In the genomic region with DNA sequence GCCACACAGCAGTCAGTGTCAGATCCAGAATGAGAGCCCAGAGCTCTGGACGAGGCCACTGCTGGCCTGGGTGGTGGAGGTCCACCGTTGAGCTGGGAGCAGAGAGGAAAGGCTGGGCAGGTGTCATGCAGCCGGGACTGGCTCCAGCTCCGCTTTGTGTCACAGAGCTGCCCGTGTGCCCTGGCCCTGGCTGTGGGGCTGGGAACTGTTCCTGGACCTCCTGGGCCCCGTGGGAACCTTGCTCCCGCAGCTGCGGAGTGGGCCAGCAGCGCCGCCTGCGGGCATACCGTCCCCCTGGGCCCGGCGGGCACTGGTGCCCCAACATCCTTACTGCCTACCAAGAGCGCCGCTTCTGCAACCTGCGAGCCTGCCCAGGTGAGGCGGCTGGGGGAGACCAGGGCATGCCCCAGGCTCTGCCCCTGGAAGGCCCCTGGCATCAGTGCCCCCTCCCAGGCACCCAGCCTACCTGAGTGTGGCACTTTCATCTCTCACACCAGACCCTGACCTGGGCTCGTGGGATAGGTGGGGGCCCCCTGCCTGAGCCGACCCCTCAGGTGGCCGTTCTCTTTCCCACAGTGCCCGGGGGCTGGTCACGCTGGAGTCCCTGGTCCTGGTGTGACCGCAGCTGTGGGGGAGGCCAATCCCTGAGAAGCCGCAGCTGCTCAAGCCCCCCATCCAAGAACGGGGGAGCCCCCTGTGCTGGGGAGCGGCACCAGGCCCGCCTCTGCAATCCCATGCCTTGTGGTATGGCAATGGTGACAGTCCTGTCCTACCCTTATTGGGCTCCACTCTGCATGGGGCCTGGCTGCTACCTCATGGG, we compare ENCODE assay signal across 22 cellular contexts.
"Had no signal": no experiment of that assay in that cellular context is flagged by ENCODE, and none has a peak within 500 bp of the region (broad histone marks: within the 10 kb centered on the region; RNA-seq: fewer than 3 reads in every experiment).

No MANE protein-coding gene starts in this region.

- ATAC-seq: activated T-cell treated with anti-CD3 and anti-CD28 coated beads, Interleukin-2, amount 50 U/mL, for 72 hours; foreskin keratinocyte; naive thymus-derived CD4-positive, alpha-beta T cell; T-helper 17 cell had no signal

- H3K27me3 Mint-ChIP-seq: activated CD4-positive, alpha-beta memory T cell treated with anti-CD3 and anti-CD28 coated beads for 36 hours; activated naive CD4-positive, alpha-beta T cell treated with anti-CD3 and anti-CD28 coated beads, Interleukin-2, amount 10 ng/mL, durations not matched to agents 7 days and 5 days; dendritic cell treated with granulocyte-macrophage colony-stimulating factor and Interleukin-4, amounts not matched to agents 40 ng/mL and 50 ng/mL, for 4 days; naive thymus-derived CD4-positive, alpha-beta T cell; progenitor cell of endocrine pancreas; T-helper 17 cell had no signal

- H3K4me3 ChIP-seq: hepatocyte, stomach, suprapubic skin, transverse colon, uterus had no signal

- H3K4me1 ChIP-seq: foreskin keratinocyte, stomach, uterus had no signal

- H3K9me3 ChIP-seq: stomach, suprapubic skin, transverse colon, uterus had no signal

- H3K36me3 Mint-ChIP-seq: activated CD4-positive, alpha-beta memory T cell treated with anti-CD3 and anti-CD28 coated beads for 36 hours; activated naive CD4-positive, alpha-beta T cell treated with anti-CD3 and anti-CD28 coated beads, Interleukin-2, amount 10 ng/mL, durations not matched to agents 7 days and 5 days; immature natural killer cell; naive thymus-derived CD4-positive, alpha-beta T cell had no signal

- H3K4me2 ChIP-seq: hepatocyte had no signal

- H3K4me1 Mint-ChIP-seq: activated naive CD4-positive, alpha-beta T cell treated with anti-CD3 and anti-CD28 coated beads, Interleukin-2, amount 10 ng/mL, durations not matched to agents 7 days and 5 days; immature natural killer cell; neural crest cell; T-helper 17 cell had no signal

- H3K79me2 ChIP-seq: hepatocyte had no signal

- DNase-seq: activated CD4-positive, alpha-beta memory T cell treated with anti-CD3 and anti-CD28 coated beads for 36 hours; activated CD4-positive, alpha-beta T cell treated with anti-CD3 and anti-CD28 coated beads for 48 hours; activated CD4-positive, CD25-positive, alpha-beta regulatory T cell; activated effector memory CD4-positive, alpha-beta T cell treated with Interleukin-2 at 50 U/mL for 16 hours; activated naive CD4-positive, alpha-beta T cell treated with anti-CD3 and anti-CD28 coated beads, Interleukin-2, amount 10 ng/mL, durations not matched to agents 7 days and 5 days; activated T-cell treated with anti-CD3 and anti-CD28 coated beads, Interleukin-2, amount 50 U/mL, for 72 hours; effector CD4-positive, alpha-beta T cell; foreskin keratinocyte; immature natural killer cell; mesendoderm; naive thymus-derived CD4-positive, alpha-beta T cell; stimulated activated CD4-positive, alpha-beta T cell treated with anti-CD3 and anti-CD28 coated beads, Interleukin-1b, Interleukin-23, amount 100 ng/mL, for 48 hours; stomach; SW 1271; transverse colon; uterus had no signal

- H3K36me3 ChIP-seq: stomach, suprapubic skin, transverse colon, uterus had no signal

- H3K27ac ChIP-seq: foreskin keratinocyte, hepatocyte, stomach, suprapubic skin, transverse colon, uterus had no signal

- H3K4me3 Mint-ChIP-seq: activated CD4-positive, alpha-beta memory T cell treated with anti-CD3 and anti-CD28 coated beads for 36 hours; activated naive CD4-positive, alpha-beta T cell treated with anti-CD3 and anti-CD28 coated beads, Interleukin-2, amount 10 ng/mL, durations not matched to agents 7 days and 5 days; activated T-cell treated with anti-CD3 and anti-CD28 coated beads, Interleukin-2, amount 50 U/mL, for 72 hours; dendritic cell treated with granulocyte-macrophage colony-stimulating factor and Interleukin-4, amounts not matched to agents 40 ng/mL and 50 ng/mL, for 4 days; immature natural killer cell; naive thymus-derived CD4-positive, alpha-beta T cell; neural crest cell; T-helper 17 cell had no signal

- H3K27ac Mint-ChIP-seq: activated CD4-positive, alpha-beta memory T cell treated with anti-CD3 and anti-CD28 coated beads for 36 hours; activated naive CD4-positive, alpha-beta T cell treated with anti-CD3 and anti-CD28 coated beads, Interleukin-2, amount 10 ng/mL, durations not matched to agents 7 days and 5 days; activated T-cell treated with anti-CD3 and anti-CD28 coated beads, Interleukin-2, amount 50 U/mL, for 72 hours; dendritic cell treated with granulocyte-macrophage colony-stimulating factor and Interleukin-4, amounts not matched to agents 40 ng/mL and 50 ng/mL, for 4 days; immature natural killer cell; naive thymus-derived CD4-positive, alpha-beta T cell; progenitor cell of endocrine pancreas; T-helper 17 cell had no signal

- H3K9me3 Mint-ChIP-seq: activated CD4-positive, alpha-beta memory T cell treated with anti-CD3 and anti-CD28 coated beads for 36 hours; activated naive CD4-positive, alpha-beta T cell treated with anti-CD3 and anti-CD28 coated beads, Interleukin-2, amount 10 ng/mL, durations not matched to agents 7 days and 5 days; activated T-cell treated with anti-CD3 and anti-CD28 coated beads, Interleukin-2, amount 50 U/mL, for 72 hours; dendritic cell treated with granulocyte-macrophage colony-stimulating factor and Interleukin-4, amounts not matched to agents 40 ng/mL and 50 ng/mL, for 4 days; immature natural killer cell; naive thymus-derived CD4-positive, alpha-beta T cell; neural crest cell had no signal

- H3K27me3 ChIP-seq: hepatocyte, transverse colon, uterus had no signal

- H2AFZ ChIP-seq: hepatocyte had no signal
